In the genomic region with DNA sequence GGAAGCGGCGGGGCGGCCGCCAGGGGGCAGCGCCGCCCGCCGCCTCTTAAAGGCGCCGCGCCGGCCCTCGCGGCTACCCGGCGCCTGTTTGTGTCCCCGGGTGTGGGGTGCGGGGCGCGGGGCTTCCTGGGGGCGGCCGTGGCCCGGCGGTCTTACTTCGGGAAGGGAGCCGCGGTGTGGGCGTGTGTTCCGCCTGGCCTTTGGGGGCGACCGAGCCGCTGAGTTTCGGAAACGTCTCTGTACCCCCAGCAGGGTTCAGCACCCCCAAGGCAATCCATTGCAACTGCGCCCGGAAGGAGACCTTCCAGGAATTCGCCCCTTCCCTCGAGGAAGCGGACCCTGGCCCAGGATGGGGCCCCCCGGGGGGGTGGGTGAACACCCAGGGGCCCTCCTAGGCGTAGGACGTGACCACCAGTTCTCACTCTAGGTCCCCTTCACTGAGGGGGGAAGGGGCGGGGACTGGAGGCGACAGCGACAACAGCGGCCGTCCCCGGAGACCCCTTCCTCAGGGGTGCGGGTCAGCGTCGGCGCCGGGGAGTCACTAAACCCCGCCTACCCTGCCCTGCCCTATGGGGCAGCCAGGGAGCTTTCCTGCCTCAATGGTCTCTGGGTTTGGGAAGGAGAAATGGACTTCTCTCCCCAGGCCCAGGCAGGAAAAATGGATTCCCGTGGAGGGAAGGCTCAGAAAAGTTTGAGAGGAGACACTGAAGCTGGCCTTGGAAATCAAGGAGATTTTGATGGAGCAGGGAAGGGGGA, we compare ENCODE assay signal across 8 cellular contexts. TPM values are rescaled to one million over a fixed set of nuclear protein-coding genes. Genes with fewer than 3 reads are reported as not detected.
DNase-seq lines count a peak whose midpoint lies in the region; ATAC-seq and TF ChIP-seq lines count a peak whose summit lies in the region.

A gene (minus strand): TSS at position 6 of the 756 bp plus-strand sequence. CDS start 762 bp downstream, outside the sequence.

- intact Hi-C loops in left ventricle myocardium superior (cut with micrococcal nuclease), result no loop called here
- intact Hi-C loops in psoas muscle (cut with DNase I), result loop anchor here (2.0 to 10.0 kb wide), 4 partner anchors 19 to 219 kb away; a partner anchor contains a TSS

- 1 to 2% (median 1%) methylated on average over 36 to 55 of the region's 55 CpGs for WGBS in psoas muscle, 3 donors

- H3K4me1 ChIP-seq in adipocyte (ENCODE audit: control insufficient read depth, insufficient read depth, low read length) (peaks cover 37% of the 10 kb centered on the region), psoas muscle (peaks cover 19% of the 10 kb centered on the region)

- H3K36me3 ChIP-seq in adipocyte (ENCODE audit: control insufficient read depth, insufficient read depth, low read length, severe bottlenecking), result no peaks in the 10 kb centered on the region
- no peaks in the 10 kb centered on the region for H3K36me3 ChIP-seq in psoas muscle (ENCODE audit: insufficient read depth in 1 of 2, low read depth in 1 of 2)

- no peaks in the 10 kb centered on the region for H3K9me3 ChIP-seq in adipocyte (ENCODE audit: control insufficient read depth, low read length)
- no peaks in the 10 kb centered on the region for H3K9me3 ChIP-seq in psoas muscle

- peak; percentile 48 for TF ChIP-seq CTCF in psoas muscle (IDR thresholded peaks at IDR 0.05)

- H3K27me3 ChIP-seq in adipocyte (replicated peaks; ENCODE audit: control insufficient read depth, insufficient read depth, low read length) (no peaks in the 10 kb centered on the region), psoas muscle (ENCODE audit: insufficient read depth in 3 of 3, low read length in 2 of 3) (no peaks in the 10 kb centered on the region)

- peak; percentile 89 for DNase-seq in COLO668 (lab: John Stamatoyannopoulos, UW; ENCODE audit: unreplicated experiment)
- DNase-seq in SK-MEL-5 (ENCODE audit: low read depth, low spot score), result peak; percentile 56
- peak; percentile 91 for DNase-seq in adipocyte (ENCODE audit: low read depth)
- DNase-seq in left ventricle myocardium superior, result peak; percentile 80
- DNase-seq in psoas muscle, result peak; percentile 61 to 75
- DNase-seq in CD1c-positive myeloid dendritic cell (ENCODE audit: extremely low spot score), result no peak

- H3K4me3 ChIP-seq in adipocyte (ENCODE audit: low read length) (peak within 1 kb of the TSS; percentile 86), psoas muscle (peak within 1 kb of the TSS; percentile 93)

- ATAC-seq in GM19328 (IDR thresholded peaks at IDR 0.05; ENCODE audit: unreplicated experiment) (peak; percentile 60), HG03439 (IDR thresholded peaks at IDR 0.05; ENCODE audit: unreplicated experiment) (peak; percentile 58), left ventricle myocardium superior (peak; percentile 58), psoas muscle (peak; percentile 66 to 82 (median 74))

- H3K9ac ChIP-seq in adipocyte (ENCODE audit: low read length), result peak within 1 kb of the TSS; percentile 92

- H3K27ac ChIP-seq in psoas muscle, result peak within 1 kb of the TSS; percentile 89

- in situ Hi-C loops in SK-MEL-5 (cut with HindIII; ENCODE audit: low pct_unique_long_range_greater_than_20kb, low sequenced_read_pairs), result no loop called here

RNA-seq across cellular contexts. Expression of the gene that starts here (rescaled TPM):
- total RNA-seq in SK-MEL-5 (2014; rRNA removed; shearing (Covaris generic)), result 45.2 and 45.6 TPM in 2 replicates
- polyA plus RNA-seq in SK-MEL-5 (2015; cell fraction: cytosol; rRNA removed), result 72.6 and 73.8 TPM in 2 replicates
- polyA plus RNA-seq in SK-MEL-5 (2015; cell fraction: nucleus; rRNA removed), result 37.9 and 60.8 TPM in 2 replicates
- 136 TPM for total RNA-seq in left ventricle myocardium superior
- 10 to 100 TPM; 33.7 to 51.0 (median 45.6) TPM for total RNA-seq in psoas muscle
- polyA plus RNA-seq in psoas muscle, result 10 to 100 TPM; 30.0 to 61.1 (median 32.5) TPM
